ENCODE assay signal across 30 cellular contexts in genomic region chr20:42391807-42392206, GRCh38.
"Had no signal": no experiment of that assay in that cellular context is flagged by ENCODE, and none has a peak within 500 bp of the region (broad histone marks: within the 10 kb centered on the region; RNA-seq: fewer than 3 reads in every experiment).

No MANE protein-coding gene starts in this region.

- H3K36me3 ChIP-seq: brain microvascular endothelial cell, SJCRH30 had no signal

- H3K27ac ChIP-seq: brain microvascular endothelial cell, KMS-11, SJCRH30, SK-N-MC had no signal

- H3K9ac ChIP-seq: KMS-11 had no signal

- H3K27me3 Mint-ChIP-seq: activated CD4-positive, alpha-beta memory T cell treated with anti-CD3 and anti-CD28 coated beads, Interleukin-2, amount 10 ng/mL, durations not matched to agents 7 days and 5 days; activated CD8-positive, alpha-beta memory T cell treated with anti-CD3 and anti-CD28 coated beads, Interleukin-2, amount 10 ng/mL, durations not matched to agents 7 days and 5 days; activated naive CD4-positive, alpha-beta T cell treated with anti-CD3 and anti-CD28 coated beads, Interleukin-2, amount 10 ng/mL, durations not matched to agents 7 days and 5 days; activated naive CD8-positive, alpha-beta T cell; activated naive CD8-positive, alpha-beta T cell treated with anti-CD3 and anti-CD28 coated beads, Interleukin-2, amount 50 U/mL, for 24 hours had no signal

- H3K4me1 ChIP-seq: SJCRH30 had no signal

- DNase-seq: activated CD4-positive, alpha-beta memory T cell treated with anti-CD3 and anti-CD28 coated beads, Interleukin-2, amount 10 ng/mL, durations not matched to agents 7 days and 5 days; activated CD4-positive, alpha-beta T cell treated with anti-CD3 and anti-CD28 coated beads for 1 hour; activated CD4-positive, alpha-beta T cell treated with anti-CD3 and anti-CD28 coated beads for 48 hours; activated CD4-positive, CD25-positive, alpha-beta regulatory T cell; activated CD8-positive, alpha-beta memory T cell treated with anti-CD3 and anti-CD28 coated beads for 24 hours; activated CD8-positive, alpha-beta memory T cell treated with anti-CD3 and anti-CD28 coated beads, Interleukin-2, amount 10 ng/mL, durations not matched to agents 7 days and 5 days; activated CD8-positive, alpha-beta memory T cell treated with anti-CD3 and anti-CD28 coated beads, Interleukin-2, amount 50 U/mL, for 48 hours; activated effector memory CD4-positive, alpha-beta T cell treated with Interleukin-2 at 50 U/mL for 16 hours; activated naive CD4-positive, alpha-beta T cell treated with anti-CD3 and anti-CD28 coated beads, Interleukin-2, amount 10 ng/mL, durations not matched to agents 7 days and 5 days; activated naive CD8-positive, alpha-beta T cell treated with anti-CD3 and anti-CD28 coated beads, Interleukin-2, amount 50 U/mL, for 24 hours; activated T-cell treated with anti-CD3 and anti-CD28 coated beads, Interleukin-2, amount 50 U/mL, for 48 hours; amniotic stem cell; aorta; brain microvascular endothelial cell; central memory CD4-positive, alpha-beta T cell; NCI-H1092 treated with DMSO at 0.1 percent for 48 hours; NCI-H1417 treated with DMSO at 0.1 percent for 48 hours; NCI-H187 treated with DMSO at 0.1 percent for 48 hours; NCI-H2081; NCI-H2171 treated with DMSO at 0.1 percent for 48 hours; NCI-H2227 treated with DMSO at 0.1 percent for 48 hours; NCI-H446; NCI-H774; Right ventricle myocardium superior; SJCRH30 had no signal

- H3K27me3 ChIP-seq: brain microvascular endothelial cell had no signal

- H3K4me3 ChIP-seq: SJCRH30, SK-N-MC had no signal

- H3K4me1 Mint-ChIP-seq: activated CD4-positive, alpha-beta memory T cell treated with anti-CD3 and anti-CD28 coated beads, Interleukin-2, amount 10 ng/mL, durations not matched to agents 7 days and 5 days; activated CD8-positive, alpha-beta memory T cell treated with anti-CD3 and anti-CD28 coated beads, Interleukin-2, amount 10 ng/mL, durations not matched to agents 7 days and 5 days; activated naive CD4-positive, alpha-beta T cell treated with anti-CD3 and anti-CD28 coated beads, Interleukin-2, amount 10 ng/mL, durations not matched to agents 7 days and 5 days; activated naive CD8-positive, alpha-beta T cell treated with anti-CD3 and anti-CD28 coated beads, Interleukin-2, amount 50 U/mL, for 24 hours had no signal

- H3K27ac Mint-ChIP-seq: activated CD4-positive, alpha-beta memory T cell treated with anti-CD3 and anti-CD28 coated beads, Interleukin-2, amount 10 ng/mL, durations not matched to agents 7 days and 5 days; activated CD8-positive, alpha-beta memory T cell treated with anti-CD3 and anti-CD28 coated beads, Interleukin-2, amount 10 ng/mL, durations not matched to agents 7 days and 5 days; activated naive CD4-positive, alpha-beta T cell treated with anti-CD3 and anti-CD28 coated beads, Interleukin-2, amount 10 ng/mL, durations not matched to agents 7 days and 5 days; activated naive CD8-positive, alpha-beta T cell; activated naive CD8-positive, alpha-beta T cell treated with anti-CD3 and anti-CD28 coated beads, Interleukin-2, amount 50 U/mL, for 24 hours; T-helper 1 cell treated with Interleukin-12 subunit alpha and Interleukin-12 subunit beta and Interleukin-4 antibody, amounts not matched to agents 30 μg/mL and 1 μg/mL, for 36 hours; T-helper 2 cell treated with Interferon-gamma antibody and Interleukin-4, amounts not matched to agents 5 μg/mL and 100 μg/mL, for 36 hours had no signal

- ATAC-seq: activated CD8-positive, alpha-beta memory T cell treated with anti-CD3 and anti-CD28 coated beads, Interleukin-2, amount 10 ng/mL, durations not matched to agents 7 days and 5 days; activated naive CD8-positive, alpha-beta T cell treated with anti-CD3 and anti-CD28 coated beads, Interleukin-2, amount 50 U/mL, for 24 hours had no signal

- H3K36me3 Mint-ChIP-seq: activated CD8-positive, alpha-beta memory T cell treated with anti-CD3 and anti-CD28 coated beads, Interleukin-2, amount 10 ng/mL, durations not matched to agents 7 days and 5 days; activated naive CD4-positive, alpha-beta T cell treated with anti-CD3 and anti-CD28 coated beads, Interleukin-2, amount 10 ng/mL, durations not matched to agents 7 days and 5 days; activated naive CD8-positive, alpha-beta T cell had no signal

- H3K4me3 Mint-ChIP-seq: activated CD4-positive, alpha-beta memory T cell treated with anti-CD3 and anti-CD28 coated beads, Interleukin-2, amount 10 ng/mL, durations not matched to agents 7 days and 5 days; activated CD8-positive, alpha-beta memory T cell treated with anti-CD3 and anti-CD28 coated beads, Interleukin-2, amount 10 ng/mL, durations not matched to agents 7 days and 5 days; activated naive CD4-positive, alpha-beta T cell treated with anti-CD3 and anti-CD28 coated beads, Interleukin-2, amount 10 ng/mL, durations not matched to agents 7 days and 5 days; activated naive CD8-positive, alpha-beta T cell; activated naive CD8-positive, alpha-beta T cell treated with anti-CD3 and anti-CD28 coated beads, Interleukin-2, amount 50 U/mL, for 24 hours; T-helper 1 cell treated with Interleukin-12 subunit alpha and Interleukin-12 subunit beta and Interleukin-4 antibody, amounts not matched to agents 30 μg/mL and 1 μg/mL, for 36 hours; T-helper 2 cell treated with Interferon-gamma antibody and Interleukin-4, amounts not matched to agents 5 μg/mL and 100 μg/mL, for 36 hours had no signal

- H3K9me3 Mint-ChIP-seq: activated naive CD8-positive, alpha-beta T cell treated with anti-CD3 and anti-CD28 coated beads, Interleukin-2, amount 50 U/mL, for 24 hours had no signal

- H3K9me3 ChIP-seq: SJCRH30 had no signal
